In the genomic region with DNA sequence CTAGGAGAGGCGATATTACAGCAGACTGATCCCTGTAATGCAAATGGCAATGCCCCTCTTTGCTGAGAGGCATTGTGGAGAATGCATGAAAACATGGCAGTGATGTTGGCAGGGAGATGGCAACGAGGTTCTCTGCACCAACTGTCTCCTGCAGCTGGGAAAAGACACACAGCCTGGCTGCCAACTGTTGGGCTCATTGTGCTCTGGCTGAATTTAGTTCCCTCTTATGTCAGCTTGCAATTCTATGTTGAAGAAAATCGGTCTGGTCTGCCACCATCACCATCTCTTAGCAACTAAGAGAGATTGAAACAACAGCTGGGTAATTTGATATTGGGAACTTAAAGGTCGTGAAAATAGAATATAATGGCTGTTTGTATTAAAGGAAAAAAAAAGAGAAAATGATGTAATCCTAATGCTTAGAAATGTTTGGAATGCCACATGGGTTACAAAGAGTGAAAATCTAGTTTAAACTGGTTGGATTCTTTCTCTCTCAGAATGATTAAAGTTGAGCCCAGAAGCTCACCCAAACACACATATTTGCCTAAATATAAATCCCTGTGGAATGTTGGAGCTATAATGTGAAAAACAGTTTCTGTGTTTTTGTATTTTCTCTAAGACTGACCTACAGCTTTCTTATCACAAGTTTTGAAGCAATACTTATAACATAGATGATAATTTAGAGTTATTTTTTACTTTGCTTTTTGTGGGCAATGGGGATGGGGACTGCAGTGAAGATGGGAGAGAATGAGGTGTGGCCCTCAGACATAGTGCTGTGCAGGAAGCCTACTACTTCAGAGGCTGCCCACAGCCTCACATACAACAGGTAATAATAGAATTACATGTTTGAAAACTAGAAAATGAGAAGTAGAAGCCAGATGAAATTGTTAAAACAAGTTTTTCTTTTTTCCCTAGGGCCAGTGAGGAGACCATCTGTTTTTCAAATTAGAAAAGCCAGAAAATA, we compare ENCODE assay signal across 9 cellular contexts.
DNase-seq lines count a peak whose midpoint lies in the region; ATAC-seq lines count a peak whose summit lies in the region.
"Had no signal": no experiment of that assay in that cellular context is flagged by ENCODE, and none has a peak within 500 bp of the region (broad histone marks: within the 10 kb centered on the region; RNA-seq: fewer than 3 reads in every experiment).

No MANE protein-coding gene starts in this region.

- H3K9me3 ChIP-seq in HUES64 (ENCODE audit: insufficient read depth, low read depth, low read length) (no peaks in the 10 kb centered on the region), right cardiac atrium (ENCODE audit: control insufficient read depth, low read length) (no peaks in the 10 kb centered on the region), stomach smooth muscle (ENCODE audit: control insufficient read depth in 2 of 2, low read length in 2 of 2) (no peaks in the 10 kb centered on the region)

- peaks cover 0 to 6% (median 0%) of the 10 kb centered on the region in 6 donors for H3K9me3 Mint-ChIP-seq in immature natural killer cell

- H3K27ac ChIP-seq in HUES64 (ENCODE audit: low read depth, low read length) (no peak overlapping the region; the same call in 1 of the 2 replicates), right cardiac atrium (ENCODE audit: low read length) (peak overlapping the region; percentile 46), stomach smooth muscle (ENCODE audit: low read length) (peak overlapping the region; percentile 53)

- 69% methylated on average over 3 of the region's 4 CpGs for WGBS in HUES64
- 33% methylated on average over 4 of the region's 4 CpGs for WGBS in right cardiac atrium

- ATAC-seq in right cardiac atrium: peak; percentile 55 to 76

- H3K9ac ChIP-seq in HUES64 (ENCODE audit: low read depth, low read length): peak overlapping the region; percentile 6
- H3K9ac ChIP-seq in stomach smooth muscle (ENCODE audit: low read length in 2 of 2): peak overlapping the region in 1 of 2 donors; percentile 58

- no peaks in the 10 kb centered on the region for H3K36me3 Mint-ChIP-seq in immature natural killer cell

- H3K27me3 Mint-ChIP-seq in immature natural killer cell (ENCODE audit: low read depth in 3 of 3): peaks cover 0 to 2% (median 0%) of the 10 kb centered on the region in 3 donors

- H3K36me3 ChIP-seq in HUES64 (ENCODE audit: insufficient read depth, low read length) (no peaks in the 10 kb centered on the region), stomach smooth muscle (ENCODE audit: control insufficient read depth in 2 of 2, insufficient read depth in 2 of 2, low read length in 2 of 2) (no peaks in the 10 kb centered on the region)

- H3K4me1 ChIP-seq in HUES64 (ENCODE audit: insufficient read depth, low read length) (peaks cover 21% of the 10 kb centered on the region), right cardiac atrium (ENCODE audit: control insufficient read depth, insufficient read depth, low read length) (peaks cover 4% of the 10 kb centered on the region), stomach smooth muscle (ENCODE audit: control insufficient read depth, insufficient read depth, low read length) (peaks cover 30% of the 10 kb centered on the region)

- peak; percentile 51 for DNase-seq in amniotic stem cell (lab: John Stamatoyannopoulos, UW)
- DNase-seq in right cardiac atrium: peak in 2 of 3 donors; percentile 52 to 69
- DNase-seq in immature natural killer cell: no peak
- DNase-seq in DMS79 treated with DMSO at 0.1 percent for 48 hours (lab: John Stamatoyannopoulos, UW): no peak
- no peak for DNase-seq in central memory CD4-positive, alpha-beta T cell
- no peak for DNase-seq in activated naive CD4-positive, alpha-beta T cell treated with anti-CD3 and anti-CD28 coated beads, Interleukin-2, amount 50 U/mL, for 16 hours

- H3K27me3 ChIP-seq in HUES64 (ENCODE audit: insufficient read depth, low read length) (no peaks in the 10 kb centered on the region), right cardiac atrium (ENCODE audit: control insufficient read depth, insufficient read depth) (no peaks in the 10 kb centered on the region), stomach smooth muscle (ENCODE audit: control insufficient read depth in 1 of 2, insufficient read depth in 2 of 2, low read length in 2 of 2) (no peaks in the 10 kb centered on the region)

- intact Hi-C loops in right cardiac atrium (cut with DNase I): loop anchor here in 2 of 4 donors (10.0 kb wide), 2 partner anchors 218 to 398 kb away; a partner anchor contains a TSS

- H3K4me3 Mint-ChIP-seq in immature natural killer cell: no peak overlapping the region

- H3K27ac Mint-ChIP-seq in immature natural killer cell: no peak overlapping the region

- H3K4me3 ChIP-seq in HUES64 (ENCODE audit: low read length) (no peak overlapping the region), right cardiac atrium (ENCODE audit: low read length) (no peak overlapping the region), stomach smooth muscle (ENCODE audit: low read length in 2 of 2) (peak overlapping the region; percentile 10 to 30)
- H3K4me3 ChIP-seq: lung had no signal

- no peaks in the 10 kb centered on the region for H3K4me1 Mint-ChIP-seq in immature natural killer cell

Comparison
In these comparisons a context has a peak if more than half of its experiments do, and no peak if none do; other contexts are left out.
1. H3K4me3 ChIP-seq: peak in stomach smooth muscle (2 of 2); none in HUES64 (single experiment) and right cardiac atrium (single experiment).
2. DNase-seq: peak in amniotic stem cell (single experiment) and right cardiac atrium (2 of 3); none in immature natural killer cell (0 of 3), DMS79 treated with DMSO at 0.1 percent for 48 hours (single experiment), central memory CD4-positive, alpha-beta T cell (single experiment) and activated naive CD4-positive, alpha-beta T cell treated with anti-CD3 and anti-CD28 coated beads, Interleukin-2, amount 50 U/mL, for 16 hours (single experiment).